Comparison of ENCODE assay signal across 16 cellular contexts in genomic region chr18:13487237-13487636, GRCh38.
DNase-seq lines count a peak whose midpoint lies in the region; ATAC-seq and TF ChIP-seq lines count a peak whose summit lies in the region.
"Had no signal": no experiment of that assay in that cellular context is flagged by ENCODE, and none has a peak within 500 bp of the region (broad histone marks: within the 10 kb centered on the region; RNA-seq: fewer than 3 reads in every experiment).

No MANE protein-coding gene starts in this region.

- no peaks in the 10 kb centered on the region for H3K27me3 Mint-ChIP-seq in activated CD8-positive, alpha-beta T cell treated with anti-CD3 and anti-CD28 coated beads for 36 hours
- H3K27me3 Mint-ChIP-seq in naive thymus-derived CD4-positive, alpha-beta T cell: no peaks in the 10 kb centered on the region

- intact Hi-C loops in activated CD8-positive, alpha-beta T cell treated with anti-CD3 and anti-CD28 coated beads for 36 hours (cut with micrococcal nuclease): no loop called here
- intact Hi-C loops in naive thymus-derived CD4-positive, alpha-beta T cell (cut with micrococcal nuclease): no loop called here

- H3K27me3 ChIP-seq in naive thymus-derived CD4-positive, alpha-beta T cell (ENCODE audit: control insufficient read depth in 2 of 2, insufficient read depth in 2 of 2, low read length in 2 of 2): no peaks in the 10 kb centered on the region
- H3K27me3 ChIP-seq: Peyer's patch had no signal

- no peak for TF ChIP-seq CTCF in activated CD8-positive, alpha-beta T cell treated with anti-CD3 and anti-CD28 coated beads for 36 hours (IDR thresholded peaks at IDR 0.05)

- no peak overlapping the region for H3K4me3 ChIP-seq in naive thymus-derived CD4-positive, alpha-beta T cell (ENCODE audit: low read length)
- H3K4me3 ChIP-seq: GM23248, Peyer's patch, SK-N-MC had no signal

- no peaks in the 10 kb centered on the region for H3K4me1 ChIP-seq in naive thymus-derived CD4-positive, alpha-beta T cell (ENCODE audit: control insufficient read depth in 2 of 2, insufficient read depth in 2 of 2, low read length in 2 of 2)
- H3K4me1 ChIP-seq: Peyer's patch had no signal

- CTCF ChIA-PET in activated CD8-positive, alpha-beta T cell treated with anti-CD3 and anti-CD28 coated beads for 36 hours (lab: Charles Lee): no interaction called here
- CTCF ChIA-PET in naive thymus-derived CD4-positive, alpha-beta T cell (lab: Charles Lee): no interaction called here

- no peak overlapping the region for H3K27ac ChIP-seq in naive thymus-derived CD4-positive, alpha-beta T cell (ENCODE audit: low read depth, low read length)
- H3K27ac ChIP-seq: C4-2B, GM23248, Peyer's patch, SK-N-MC had no signal

- no peak for ATAC-seq in activated naive CD4-positive, alpha-beta T cell treated with anti-CD3 and anti-CD28 coated beads, Interleukin-2, amount 50 U/mL, for 72 hours
- ATAC-seq in activated CD8-positive, alpha-beta T cell treated with anti-CD3 and anti-CD28 coated beads for 36 hours: peak; percentile 45
- peak; percentile 49 for ATAC-seq in naive thymus-derived CD4-positive, alpha-beta T cell
- ATAC-seq in HG03442 (IDR thresholded peaks at IDR 0.05; ENCODE audit: unreplicated experiment): no peak
- ATAC-seq in HG03039 (IDR thresholded peaks at IDR 0.05; ENCODE audit: unreplicated experiment): no peak
- ATAC-seq: HCT116 had no signal

- no peak for DNase-seq in activated naive CD4-positive, alpha-beta T cell treated with anti-CD3 and anti-CD28 coated beads, Interleukin-2, amount 50 U/mL, for 72 hours (ENCODE audit: low spot score in 2 of 2)
- DNase-seq in activated naive CD4-positive, alpha-beta T cell treated with Interleukin-2 at 50 U/mL for 16 hours: no peak
- no peak for DNase-seq in activated CD8-positive, alpha-beta T cell treated with anti-CD3 and anti-CD28 coated beads for 36 hours
- DNase-seq in naive thymus-derived CD4-positive, alpha-beta T cell: no peak
- DNase-seq in NCI-H2029 treated with DMSO at 0.1 percent for 48 hours (lab: John Stamatoyannopoulos, UW): no peak
- DNase-seq: DMS53, GM23248, KBM-7, NCI-H1417 treated with DMSO at 0.1 percent for 48 hours, NCI-H1930, Peyer's patch had no signal

- H3K9me3 ChIP-seq in naive thymus-derived CD4-positive, alpha-beta T cell (ENCODE audit: control insufficient read depth in 2 of 3, low read length in 3 of 3): peaks cover 0 to 3% (median 0%) of the 10 kb centered on the region in 3 experiments
- H3K9me3 ChIP-seq: Peyer's patch had no signal

- POLR2A ChIA-PET in activated CD8-positive, alpha-beta T cell treated with anti-CD3 and anti-CD28 coated beads for 36 hours (lab: Charles Lee): no interaction called here
- POLR2A ChIA-PET in naive thymus-derived CD4-positive, alpha-beta T cell (lab: Charles Lee): no interaction called here

- H3K27ac Mint-ChIP-seq in activated naive CD4-positive, alpha-beta T cell treated with anti-CD3 and anti-CD28 coated beads, Interleukin-2, amount 50 U/mL, for 72 hours: peak overlapping the region; percentile 11 to 48
- peak overlapping the region; percentile 62 for H3K27ac Mint-ChIP-seq in activated CD8-positive, alpha-beta T cell treated with anti-CD3 and anti-CD28 coated beads for 36 hours
- peak overlapping the region in 5 of 9 donors; percentile 32 to 81 (median 42) for H3K27ac Mint-ChIP-seq in naive thymus-derived CD4-positive, alpha-beta T cell

- H3K36me3 ChIP-seq in naive thymus-derived CD4-positive, alpha-beta T cell (ENCODE audit: control insufficient read depth in 2 of 3, insufficient read depth in 3 of 3, low read length in 3 of 3): peaks cover 0 to 36% (median 0%) of the 10 kb centered on the region in 3 experiments

- H3K4me1 Mint-ChIP-seq in activated CD8-positive, alpha-beta T cell treated with anti-CD3 and anti-CD28 coated beads for 36 hours (ENCODE audit: low read depth): peaks cover 35% of the 10 kb centered on the region
- peaks cover 11 to 55% (median 24%) of the 10 kb centered on the region in 7 donors for H3K4me1 Mint-ChIP-seq in naive thymus-derived CD4-positive, alpha-beta T cell

- peaks cover under 1 to 1% of the 10 kb centered on the region in 2 donors for H3K36me3 Mint-ChIP-seq in activated naive CD4-positive, alpha-beta T cell treated with anti-CD3 and anti-CD28 coated beads, Interleukin-2, amount 50 U/mL, for 72 hours
- peaks cover 11% of the 10 kb centered on the region for H3K36me3 Mint-ChIP-seq in activated CD8-positive, alpha-beta T cell treated with anti-CD3 and anti-CD28 coated beads for 36 hours (ENCODE audit: low read depth)
- peaks cover 1 to 43% (median 11%) of the 10 kb centered on the region in 5 donors for H3K36me3 Mint-ChIP-seq in naive thymus-derived CD4-positive, alpha-beta T cell

- H3K4me3 Mint-ChIP-seq in activated CD8-positive, alpha-beta T cell treated with anti-CD3 and anti-CD28 coated beads for 36 hours: no peak overlapping the region
- H3K4me3 Mint-ChIP-seq in naive thymus-derived CD4-positive, alpha-beta T cell: no peak overlapping the region

- H3K9me3 Mint-ChIP-seq in activated naive CD4-positive, alpha-beta T cell treated with anti-CD3 and anti-CD28 coated beads, Interleukin-2, amount 50 U/mL, for 72 hours: no peaks in the 10 kb centered on the region
- no peaks in the 10 kb centered on the region for H3K9me3 Mint-ChIP-seq in activated CD8-positive, alpha-beta T cell treated with anti-CD3 and anti-CD28 coated beads for 36 hours
- peaks cover 0 to 3% (median 0%) of the 10 kb centered on the region in 11 donors for H3K9me3 Mint-ChIP-seq in naive thymus-derived CD4-positive, alpha-beta T cell

Comparison
In these comparisons a context has a peak if more than half of its experiments do, and no peak if none do; other contexts are left out.
1. ATAC-seq: peak in activated CD8-positive, alpha-beta T cell treated with anti-CD3 and anti-CD28 coated beads for 36 hours (single experiment) and naive thymus-derived CD4-positive, alpha-beta T cell (single experiment); none in activated naive CD4-positive, alpha-beta T cell treated with anti-CD3 and anti-CD28 coated beads, Interleukin-2, amount 50 U/mL, for 72 hours (0 of 2), HG03442 (single experiment) and HG03039 (single experiment).
2. Peak in every context shown above with its lines, with median percentiles within 50 percentile points of each other: H3K27ac Mint-ChIP-seq.